21 cellular contexts compared by ENCODE assay signal in genomic region chr4:7426525-7427171, GRCh38. TPM values are rescaled to one million over a fixed set of nuclear protein-coding genes. Genes with fewer than 3 reads are reported as not detected.
DNase-seq lines count a peak whose midpoint lies in the region; ATAC-seq and TF ChIP-seq lines count a peak whose summit lies in the region.
"Had no signal": no experiment of that assay in that cellular context is flagged by ENCODE, and none has a peak within 500 bp of the region (broad histone marks: within the 10 kb centered on the region; RNA-seq: fewer than 3 reads in every experiment).

No MANE protein-coding gene starts in this region.

- no peaks in the 10 kb centered on the region for H3K4me1 ChIP-seq in body of pancreas
- H3K4me1 ChIP-seq: colonic mucosa had no signal

- H3K36me3 ChIP-seq in body of pancreas (replicated peaks in 1 of 2; ENCODE audit: insufficient read depth in 1 of 2, low read depth in 2 of 2): no peaks in the 10 kb centered on the region
- H3K36me3 ChIP-seq: colonic mucosa had no signal

- no peak for TF ChIP-seq CTCF in body of pancreas (IDR thresholded peaks at IDR 0.05)
- TF ChIP-seq CTCF in type B pancreatic cell (conservative IDR thresholded peaks at IDR 0.05): no peak

- H3K27ac ChIP-seq in body of pancreas: no peak overlapping the region
- H3K27ac ChIP-seq: colonic mucosa, hepatocyte, skin epidermis had no signal

- peaks cover 20% of the 10 kb centered on the region for H3K4me1 Mint-ChIP-seq in type B pancreatic cell (ENCODE audit: unreplicated experiment)
- H3K4me1 Mint-ChIP-seq: memory B cell had no signal

- TF ChIP-seq POLR2A in body of pancreas (IDR thresholded peaks at IDR 0.05): no peak

- H3K27ac Mint-ChIP-seq in type B pancreatic cell: no peak overlapping the region
- H3K27ac Mint-ChIP-seq: memory B cell; T-helper 1 cell treated with Interleukin-12 subunit alpha and Interleukin-12 subunit beta and Interleukin-4 antibody, amounts not matched to agents 30 μg/mL and 1 μg/mL, for 36 hours had no signal

- peak; percentile 20 for DNase-seq in Right ventricle myocardium superior
- no peak for DNase-seq in left ventricle myocardium superior
- DNase-seq in body of pancreas: peak in 3 of 4 donors; percentile 1 to 5 (median 4)
- peak; percentile 72 for DNase-seq in mesenteric fat pad (ENCODE audit: low spot score)
- DNase-seq in type B pancreatic cell (ENCODE audit: extremely low spot score, unreplicated experiment): peak; percentile 48
- no peak for DNase-seq in HCEC 1CT
- DNase-seq: colonic mucosa; Kasumi-1; naive B cell; NCI-H1092 treated with DMSO at 0.1 percent for 48 hours; NCI-H2029 treated with DMSO at 0.1 percent for 48 hours; NCI-H345; PC-3; stimulated activated CD4-positive, alpha-beta T cell treated with anti-CD3 and anti-CD28 coated beads, Interleukin-4, amount 100 ng/mL, for 1 hour; stimulated activated naive CD8-positive, alpha-beta T cell treated with anti-CD3 and anti-CD28 coated beads, Interleukin-15, Interleukin-2, amounts not matched to agents 100 U/mL and 50 U/mL, for 24 hours; trophoblast cell had no signal

- no peak overlapping the region for H3K4me3 Mint-ChIP-seq in type B pancreatic cell
- H3K4me3 Mint-ChIP-seq: memory B cell; naive B cell; T-helper 1 cell treated with Interleukin-12 subunit alpha and Interleukin-12 subunit beta and Interleukin-4 antibody, amounts not matched to agents 30 μg/mL and 1 μg/mL, for 36 hours had no signal

- H3K27me3 ChIP-seq in body of pancreas: no peaks in the 10 kb centered on the region
- H3K27me3 ChIP-seq: colonic mucosa, hepatocyte had no signal

- H3K27me3 Mint-ChIP-seq in type B pancreatic cell: no peaks in the 10 kb centered on the region

- H3K36me3 Mint-ChIP-seq in type B pancreatic cell: no peaks in the 10 kb centered on the region
- H3K36me3 Mint-ChIP-seq: memory B cell, naive B cell had no signal

- ATAC-seq in Right ventricle myocardium superior (ENCODE audit: poor library complexity) (no peak), left ventricle myocardium superior (no peak), body of pancreas (no peak), HG02763 (IDR thresholded peaks at IDR 0.05; ENCODE audit: unreplicated experiment) (no peak)
- ATAC-seq: PC-3; stimulated activated naive CD8-positive, alpha-beta T cell treated with anti-CD3 and anti-CD28 coated beads, Interleukin-15, Interleukin-2, amounts not matched to agents 100 U/mL and 50 U/mL, for 24 hours had no signal

- no peaks in the 10 kb centered on the region for H3K9me3 ChIP-seq in body of pancreas
- H3K9me3 ChIP-seq: colonic mucosa had no signal

- intact Hi-C loops in Right ventricle myocardium superior (cut with DNase I): no loop called here
- intact Hi-C loops in left ventricle myocardium superior (cut with micrococcal nuclease): no loop called here
- intact Hi-C loops in body of pancreas (cut with DNase I): no loop called here

- no peak overlapping the region for H3K4me3 ChIP-seq in body of pancreas
- H3K4me3 ChIP-seq: colonic mucosa, hepatocyte, skin epidermis had no signal

- H3K9me3 Mint-ChIP-seq in type B pancreatic cell: no peaks in the 10 kb centered on the region
- H3K9me3 Mint-ChIP-seq: memory B cell; naive B cell; T-helper 1 cell treated with Interleukin-12 subunit alpha and Interleukin-12 subunit beta and Interleukin-4 antibody, amounts not matched to agents 30 μg/mL and 1 μg/mL, for 36 hours had no signal

- WGBS in body of pancreas, 2 donors: 83 to 86% methylated on average over 15 to 20 of the region's 20 CpGs

RNA-seq across cellular contexts. Expression of gene PSAPL1, which starts 8.1 kb away (rescaled TPM):
- total RNA-seq in Right ventricle myocardium superior: not detected
- total RNA-seq in left ventricle myocardium superior: not detected
- total RNA-seq in body of pancreas: under 1 TPM in 1 of 2 donors, not detected in 1; 0.52 TPM
- total RNA-seq in mesenteric fat pad: not detected
- 1.2 and 1.3 TPM in 2 replicates for total RNA-seq in type B pancreatic cell (ENCODE audit: low replicate concordance)
- total RNA-seq: colonic mucosa had no signal

Comparison
In these comparisons a context has a peak if more than half of its experiments do, and no peak if none do; other contexts are left out.
1. DNase-seq: peak in Right ventricle myocardium superior (single experiment), body of pancreas (3 of 4), mesenteric fat pad (single experiment) and type B pancreatic cell (single experiment); none in left ventricle myocardium superior (single experiment) and HCEC 1CT (single experiment).